ENCODE assay signal across 21 cellular contexts in the genomic region with DNA sequence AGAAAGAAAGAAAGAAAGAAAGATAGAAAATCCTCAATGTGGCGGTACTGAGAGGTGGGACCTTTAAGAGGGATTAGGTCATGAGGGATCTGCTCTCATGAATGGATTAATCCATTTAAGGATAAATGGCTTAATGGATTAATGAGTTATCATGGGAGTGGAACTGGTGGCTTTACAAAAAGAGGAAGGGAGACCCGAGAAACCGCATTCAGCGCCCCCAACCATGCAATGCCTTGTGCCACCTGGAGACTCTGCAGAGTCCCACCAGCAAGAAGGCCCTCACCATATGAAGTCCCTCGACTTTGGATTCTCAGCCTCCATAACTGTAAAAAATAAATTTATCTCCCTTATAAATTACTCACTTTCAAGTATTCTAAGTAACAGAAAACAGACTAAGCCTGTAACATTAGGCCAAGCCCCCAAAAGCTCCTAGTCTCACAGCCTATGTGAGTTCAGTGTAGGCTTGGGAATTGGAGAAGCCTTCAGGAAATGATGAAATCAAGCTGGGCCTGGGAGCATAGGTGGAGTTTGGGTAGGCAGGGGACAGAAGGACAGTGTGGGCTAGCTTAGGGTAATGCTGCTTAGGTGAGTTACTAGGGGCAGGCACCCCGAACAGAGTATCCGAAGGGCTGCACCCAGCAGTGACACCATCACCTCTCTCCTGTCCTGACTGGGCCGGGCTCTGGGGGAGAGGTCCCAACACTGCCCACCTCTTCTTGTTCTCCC. TPM values are rescaled to one million over a fixed set of nuclear protein-coding genes. Genes with fewer than 3 reads are reported as not detected.
DNase-seq lines count a peak whose midpoint lies in the region; ATAC-seq, FAIRE-seq and TF ChIP-seq lines count a peak whose summit lies in the region.
"Had no signal": no experiment of that assay in that cellular context is flagged by ENCODE, and none has a peak within 500 bp of the region (broad histone marks: within the 10 kb centered on the region; RNA-seq: fewer than 3 reads in every experiment).

No MANE protein-coding gene starts in this region.

- no peak for TF ChIP-seq CTCF in right atrium auricular region (IDR thresholded peaks at IDR 0.05)
- TF ChIP-seq CTCF in cardiac fibroblast (IDR thresholded peaks at IDR 0.05; ENCODE audit: low read depth, low read length), result no peak
- no peak for TF ChIP-seq CTCF in HepG2 (CRISPR knock-in tag; IDR thresholded peaks at IDR 0.05)
- TF ChIP-seq CTCF in CD4-positive, alpha-beta T cell (IDR thresholded peaks at IDR 0.05), result no peak

- H3K36me3 Mint-ChIP-seq in activated naive CD8-positive, alpha-beta T cell treated with anti-CD3 and anti-CD28 coated beads, Interleukin-2, amount 50 U/mL, for 24 hours (ENCODE audit: low read depth), result no peaks in the 10 kb centered on the region
- H3K36me3 Mint-ChIP-seq in CD4-positive, alpha-beta T cell (ENCODE audit: low read depth), result no peaks in the 10 kb centered on the region
- H3K36me3 Mint-ChIP-seq: CD4-positive, CD25-positive, alpha-beta regulatory T cell; memory B cell had no signal

- no peaks in the 10 kb centered on the region for H3K4me1 Mint-ChIP-seq in activated naive CD8-positive, alpha-beta T cell treated with anti-CD3 and anti-CD28 coated beads, Interleukin-2, amount 50 U/mL, for 24 hours
- H3K4me1 Mint-ChIP-seq in CD4-positive, alpha-beta T cell (ENCODE audit: low read depth), result no peaks in the 10 kb centered on the region
- H3K4me1 Mint-ChIP-seq: activated naive CD4-positive, alpha-beta T cell treated with anti-CD3 and anti-CD28 coated beads, Interleukin-2, amount 50 U/mL, for 24 hours; memory B cell had no signal

- peak overlapping the region in 1 of 2 donors; percentile 43 for H3K27ac ChIP-seq in right atrium auricular region
- H3K27ac ChIP-seq in HepG2 (ENCODE audit: extremely low read length, insufficient read depth, low read length), result no peak overlapping the region
- H3K27ac ChIP-seq in CD4-positive, alpha-beta T cell (ENCODE audit: low read depth, low read length), result no peak overlapping the region
- H3K27ac ChIP-seq: brain microvascular endothelial cell had no signal

- H4K20me1 ChIP-seq in HepG2 (ENCODE audit: insufficient read depth, low read length), result no peaks in the 10 kb centered on the region

- H3K4me3 ChIP-seq in right atrium auricular region (no peak overlapping the region), cardiac fibroblast (replicated peaks in 1 of 2; ENCODE audit: low read depth in 2 of 2, low read length in 2 of 2) (no peak overlapping the region), HepG2 (replicated peaks in 1 of 3; ENCODE audit: insufficient read depth in 1 of 3, low read depth in 2 of 3, low read length in 3 of 3) (no peak overlapping the region)
- H3K4me3 ChIP-seq: esophagus muscularis mucosa, HAP-1, upper lobe of left lung had no signal

- POLR2A ChIA-PET in HepG2 (lab: Yijun Ruan, JAX), result no interaction called here
- POLR2A ChIA-PET in CD4-positive, alpha-beta T cell (lab: Charles Lee), result no interaction called here

- no peaks in the 10 kb centered on the region for H3K9me3 Mint-ChIP-seq in activated naive CD8-positive, alpha-beta T cell treated with anti-CD3 and anti-CD28 coated beads, Interleukin-2, amount 50 U/mL, for 24 hours
- H3K9me3 Mint-ChIP-seq in CD4-positive, alpha-beta T cell, result no peaks in the 10 kb centered on the region
- H3K9me3 Mint-ChIP-seq: activated naive CD4-positive, alpha-beta T cell treated with anti-CD3 and anti-CD28 coated beads, Interleukin-2, amount 50 U/mL, for 24 hours had no signal

- no peak for TF ChIP-seq EP300 in HepG2 (IDR thresholded peaks at IDR 0.05; ENCODE audit: low read depth in 2 of 2, low read length in 2 of 2)
- TF ChIP-seq EP300 in HepG2 (CRISPR knock-in tag; IDR thresholded peaks at IDR 0.05; ENCODE audit: borderline replicate concordance), result no peak

- no peak for TF ChIP-seq POLR2A in HepG2 (IDR thresholded peaks at IDR 0.05; ENCODE audit: insufficient read depth in 1 of 2, low read depth in 2 of 2, low read length in 2 of 2)

- FAIRE-seq in HepG2 (lab: Jason Lieb, UNC), result no peak

- no peaks in the 10 kb centered on the region for H3K9me3 ChIP-seq in right atrium auricular region
- H3K9me3 ChIP-seq in HepG2 (ENCODE audit: low read length), result no peaks in the 10 kb centered on the region
- no peaks in the 10 kb centered on the region for H3K9me3 ChIP-seq in CD4-positive, alpha-beta T cell (ENCODE audit: control insufficient read depth, low read length)
- H3K9me3 ChIP-seq: esophagus muscularis mucosa, HAP-1, upper lobe of left lung had no signal

- H2AFZ ChIP-seq in HepG2 (ENCODE audit: low read length), result no peak overlapping the region

- H3K4me3 Mint-ChIP-seq in activated naive CD8-positive, alpha-beta T cell treated with anti-CD3 and anti-CD28 coated beads, Interleukin-2, amount 50 U/mL, for 24 hours, result no peak overlapping the region
- H3K4me3 Mint-ChIP-seq in CD4-positive, alpha-beta T cell, result no peak overlapping the region
- H3K4me3 Mint-ChIP-seq: activated naive CD4-positive, alpha-beta T cell treated with anti-CD3 and anti-CD28 coated beads, Interleukin-2, amount 50 U/mL, for 24 hours; CD4-positive, CD25-positive, alpha-beta regulatory T cell; memory B cell had no signal

- H3K36me3 ChIP-seq in right atrium auricular region (no peaks in the 10 kb centered on the region), HepG2 (replicated peaks in 1 of 2; ENCODE audit: control insufficient read depth in 1 of 2, insufficient read depth in 2 of 2, low read length in 2 of 2) (no peaks in the 10 kb centered on the region)
- H3K36me3 ChIP-seq: brain microvascular endothelial cell, esophagus muscularis mucosa, HAP-1, upper lobe of left lung had no signal

- H3K27me3 ChIP-seq in right atrium auricular region (no peaks in the 10 kb centered on the region), HepG2 (ENCODE audit: control insufficient read depth in 1 of 2, insufficient read depth in 2 of 2, low read length in 2 of 2) (peaks cover 3 to 8% of the 10 kb centered on the region in 2 experiments; a peak in 2 of 5 replicates)
- no peaks in the 10 kb centered on the region for H3K27me3 ChIP-seq in CD4-positive, alpha-beta T cell (ENCODE audit: control insufficient read depth, insufficient read depth, low read length)
- H3K27me3 ChIP-seq: brain microvascular endothelial cell, esophagus muscularis mucosa, upper lobe of left lung had no signal

- DNase-seq in Right ventricle myocardium inferior (ENCODE audit: missing footprints), result no peak
- no peak for DNase-seq in right atrium auricular region (ENCODE audit: low spot score)
- peak; percentile 52 to 59 for DNase-seq in cardiac fibroblast (ENCODE audit: low read depth in 2 of 2)
- no peak for DNase-seq in HepG2 (ENCODE audit: low spot score)
- DNase-seq in activated naive CD8-positive, alpha-beta T cell treated with anti-CD3 and anti-CD28 coated beads, Interleukin-2, amount 50 U/mL, for 24 hours, result no peak
- no peak for DNase-seq in G401 (ENCODE audit: low spot score)
- no peak for DNase-seq in CD4-positive, alpha-beta T cell
- DNase-seq: activated CD4-positive, alpha-beta T cell treated with anti-CD3 and anti-CD28 coated beads, Interleukin-2, amount 50 U/mL, for 4 hours; activated T-cell treated with anti-CD3 and anti-CD28 coated beads, Interleukin-2, amount 50 U/mL, for 48 hours; brain microvascular endothelial cell; CD4-positive, CD25-positive, alpha-beta regulatory T cell; DMS53; NCI-H2029; NCI-H510A treated with DMSO at 0.1 percent for 48 hours; stimulated activated naive CD4-positive, alpha-beta T cell had no signal

- ATAC-seq in Right ventricle myocardium inferior (peak; percentile 82), HepG2 (peak; percentile 54), GM21360 (IDR thresholded peaks at IDR 0.05; ENCODE audit: unreplicated experiment) (no peak)
- ATAC-seq in activated naive CD8-positive, alpha-beta T cell treated with anti-CD3 and anti-CD28 coated beads, Interleukin-2, amount 50 U/mL, for 24 hours, result no peak
- no peak for ATAC-seq in CD4-positive, alpha-beta T cell (ENCODE audit: poor library complexity)

- CTCF ChIA-PET in HepG2 (lab: Yijun Ruan, JAX; ENCODE audit: low intra/inter-chr PET ratio, low total read pairs), result no interaction called here
- CTCF ChIA-PET in CD4-positive, alpha-beta T cell (lab: Charles Lee), result no interaction called here

- H3K9ac ChIP-seq in HepG2 (ENCODE audit: insufficient read depth, low read depth, low read length), result no peak overlapping the region

- TF ChIP-seq RAD21 in HepG2 (CRISPR knock-in tag; IDR thresholded peaks at IDR 0.05), result no peak

- intact Hi-C loops in Right ventricle myocardium inferior (cut with DNase I), result no loop called here
- intact Hi-C loops in HepG2 (cut with micrococcal nuclease; ENCODE audit: unreplicated experiment), result no loop called here
- intact Hi-C loops in CD4-positive, alpha-beta T cell (cut with DNase I, micrococcal nuclease), result no loop called here

- in situ Hi-C loops in HepG2 (cut with HindIII; ENCODE audit: extremely low pct_ligation_motif_present, low pct_unique_long_range_greater_than_20kb), result no loop called here
- in situ Hi-C loops in G401 (cut with HindIII; ENCODE audit: low sequenced_read_pairs), result no loop called here

- H3K4me2 ChIP-seq in HepG2 (ENCODE audit: low read depth, low read length), result no peak overlapping the region

- peaks cover 2% of the 10 kb centered on the region for H3K27me3 Mint-ChIP-seq in activated naive CD8-positive, alpha-beta T cell treated with anti-CD3 and anti-CD28 coated beads, Interleukin-2, amount 50 U/mL, for 24 hours
- no peaks in the 10 kb centered on the region for H3K27me3 Mint-ChIP-seq in CD4-positive, alpha-beta T cell
- H3K27me3 Mint-ChIP-seq: activated naive CD4-positive, alpha-beta T cell treated with anti-CD3 and anti-CD28 coated beads, Interleukin-2, amount 50 U/mL, for 24 hours; CD4-positive, CD25-positive, alpha-beta regulatory T cell had no signal

- H3K27ac Mint-ChIP-seq in activated naive CD8-positive, alpha-beta T cell treated with anti-CD3 and anti-CD28 coated beads, Interleukin-2, amount 50 U/mL, for 24 hours, result no peak overlapping the region
- no peak overlapping the region for H3K27ac Mint-ChIP-seq in CD4-positive, alpha-beta T cell
- H3K27ac Mint-ChIP-seq: activated naive CD4-positive, alpha-beta T cell treated with anti-CD3 and anti-CD28 coated beads, Interleukin-2, amount 50 U/mL, for 24 hours; CD4-positive, CD25-positive, alpha-beta regulatory T cell; memory B cell had no signal

- H3K4me1 ChIP-seq in right atrium auricular region (no peaks in the 10 kb centered on the region), HepG2 (ENCODE audit: insufficient read depth, low read length) (no peaks in the 10 kb centered on the region)
- H3K4me1 ChIP-seq: HAP-1 had no signal

- no peaks in the 10 kb centered on the region for H3K79me2 ChIP-seq in HepG2 (ENCODE audit: insufficient read depth, low read length)

- WGBS in HepG2 (ENCODE audit: low lambda C conversion rate), result 32% methylated on average over 8 of the region's 8 CpGs

- no TSS peak for BruUV-seq in HepG2 (replicated peaks; lab: Mats Ljungman, UMichigan)

RNA-seq across cellular contexts. Expression of gene RNF24, which starts 36.2 kb away (rescaled TPM):
- 7.4 TPM for total RNA-seq in Right ventricle myocardium inferior
- 10 to 100 TPM in 1 of 2 donors, 1 to 10 TPM in 1; 6.5 to 14.9 TPM for total RNA-seq in right atrium auricular region
- total RNA-seq in HepG2 (2016; rRNA removed; fragmentation: Illumina TruSeq; extraction: Trizol), result 2.4 and 2.9 TPM in 2 replicates
- 1.3 and 1.6 TPM in 2 replicates for total RNA-seq in HepG2 (2016; cell fraction: cytosol; rRNA removed; fragmentation: Illumina TruSeq; extraction: Trizol; ENCODE audit: low read depth)
- 2.4 and 2.9 TPM in 2 replicates for total RNA-seq in HepG2 (2016; cell fraction: insoluble cytoplasmic fraction; rRNA removed; fragmentation: Illumina TruSeq; extraction: Trizol)
- 2.8 and 3.3 TPM in 2 replicates for total RNA-seq in HepG2 (2016; cell fraction: membrane; rRNA removed; fragmentation: Illumina TruSeq; extraction: Trizol)
- total RNA-seq in HepG2 (2016; cell fraction: nucleus; rRNA removed; fragmentation: Illumina TruSeq; extraction: Trizol), result 3.7 and 4.2 TPM in 2 replicates
- 10.4 TPM in 2 replicates for polyA plus RNA-seq in HepG2 (2011; rRNA removed)
- 8.1 and 10.3 TPM in 2 replicates for polyA plus RNA-seq in HepG2 (2011; cell fraction: cytosol; rRNA removed)
- 10.7 and 11.5 TPM in 2 replicates for polyA plus RNA-seq in HepG2 (2011; cell fraction: nucleus; rRNA removed)
- 9.7 and 9.9 TPM in 2 replicates for polyA plus RNA-seq in HepG2 (2012)
- 2.5 and 3.5 TPM in 2 replicates for polyA plus RNA-seq in HepG2 (2016; cell fraction: cytosol; fragmentation: Illumina TruSeq; extraction: Trizol; ENCODE audit: low read depth)
- 3.0 and 3.3 TPM in 2 replicates for polyA plus RNA-seq in HepG2 (2016; cell fraction: insoluble cytoplasmic fraction; fragmentation: Illumina TruSeq; extraction: Trizol; ENCODE audit: low read depth)
- polyA plus RNA-seq in HepG2 (2016; cell fraction: membrane; fragmentation: Illumina TruSeq; extraction: Trizol; ENCODE audit: low read depth), result 3.9 and 4.1 TPM in 2 replicates
- polyA plus RNA-seq in HepG2 (2016; cell fraction: nucleus; fragmentation: Illumina TruSeq; extraction: Trizol; ENCODE audit: insufficient read depth, low read depth), result 5.8 and 6.3 TPM in 2 replicates
- polyA minus RNA-seq in HepG2 (2011; rRNA and poly(A)+ RNA removed; ENCODE audit: low replicate concordance), result 12.7 and 15.9 TPM in 2 replicates
- 9.9 and 12.7 TPM in 2 replicates for polyA minus RNA-seq in HepG2 (2011; cell fraction: cytosol; rRNA and poly(A)+ RNA removed)
- polyA minus RNA-seq in HepG2 (2011; cell fraction: nucleus; rRNA and poly(A)+ RNA removed), result 7.1 and 8.6 TPM in 2 replicates
- total RNA-seq in G401 (2014; rRNA removed; shearing (Covaris generic)), result 1.3 and 2.0 TPM in 2 replicates
- total RNA-seq in CD4-positive, alpha-beta T cell, result 1 to 10 TPM; 6.8 to 8.1 TPM

Comparison
In these comparisons a context has a peak if more than half of its experiments do, and no peak if none do; other contexts are left out.
1. ATAC-seq: peak in Right ventricle myocardium inferior (single experiment) and HepG2 (single experiment); none in activated naive CD8-positive, alpha-beta T cell treated with anti-CD3 and anti-CD28 coated beads, Interleukin-2, amount 50 U/mL, for 24 hours (single experiment), GM21360 (single experiment) and CD4-positive, alpha-beta T cell (single experiment).
2. DNase-seq: peak in cardiac fibroblast (2 of 2); none in Right ventricle myocardium inferior (single experiment), right atrium auricular region (single experiment), HepG2 (single experiment), activated naive CD8-positive, alpha-beta T cell treated with anti-CD3 and anti-CD28 coated beads, Interleukin-2, amount 50 U/mL, for 24 hours (single experiment), G401 (single experiment) and CD4-positive, alpha-beta T cell (0 of 10).